Comparison of ENCODE assay signal across 22 cellular contexts in the genomic region with DNA sequence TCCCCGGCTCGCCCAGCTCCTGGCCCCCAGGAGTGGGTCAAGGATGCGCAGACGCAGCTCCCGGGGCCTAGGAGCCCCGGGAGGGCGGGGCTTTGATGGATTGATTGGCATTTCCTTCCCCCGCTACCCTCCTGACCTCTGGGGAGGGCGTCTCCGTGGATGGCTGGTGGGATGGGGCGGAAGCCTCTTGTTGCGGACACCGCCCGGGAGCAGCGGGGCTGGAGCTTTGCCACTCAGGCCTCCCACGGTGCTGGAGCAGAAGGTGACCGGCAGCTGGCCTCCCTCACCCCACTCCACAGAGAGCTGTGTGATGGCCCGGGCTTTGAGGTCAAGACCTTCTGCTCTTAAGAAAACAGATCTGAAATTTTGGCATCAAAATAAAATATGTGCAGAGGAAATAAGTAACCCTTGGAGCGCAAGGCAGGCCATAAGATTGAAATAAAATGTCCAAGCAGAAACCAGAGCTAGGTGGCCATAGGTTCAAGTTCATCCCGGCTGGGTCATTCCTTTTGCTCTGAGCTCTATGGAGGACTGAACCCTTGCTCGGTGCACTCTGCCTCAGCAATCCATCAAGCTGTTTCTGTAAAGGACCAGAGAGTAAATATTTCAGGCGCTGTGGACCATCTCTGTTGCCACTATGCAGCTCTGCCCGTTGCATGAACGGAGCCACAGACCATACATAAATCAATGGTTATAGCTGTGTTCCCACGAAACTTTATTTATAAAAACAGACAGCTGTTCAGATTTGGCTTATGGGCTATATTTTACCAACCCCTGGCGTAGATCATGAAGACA.
DNase-seq lines count a peak whose midpoint lies in the region; ATAC-seq and TF ChIP-seq lines count a peak whose summit lies in the region.
"Had no signal": no experiment of that assay in that cellular context is flagged by ENCODE, and none has a peak within 500 bp of the region (broad histone marks: within the 10 kb centered on the region; RNA-seq: fewer than 3 reads in every experiment).

No MANE protein-coding gene starts in this region.

- H3K36me3 Mint-ChIP-seq in activated CD4-positive, alpha-beta memory T cell treated with anti-CD3 and anti-CD28 coated beads, Interleukin-2, amount 10 ng/mL, durations not matched to agents 7 days and 5 days (ENCODE audit: low read depth) = no peaks in the 10 kb centered on the region
- H3K36me3 Mint-ChIP-seq: activated CD8-positive, alpha-beta memory T cell treated with anti-CD3 and anti-CD28 coated beads, Interleukin-2, amount 10 ng/mL, durations not matched to agents 7 days and 5 days; CD8-positive, alpha-beta T cell had no signal

- H3K79me2 ChIP-seq in osteoblast (ENCODE audit: insufficient read depth, low read length) = no peaks in the 10 kb centered on the region

- WGBS in right cardiac atrium = 36% methylated on average over 26 of the region's 26 CpGs

- H3K27me3 ChIP-seq in H7 (ENCODE audit: control insufficient read depth, insufficient read depth, low read length) (no peaks in the 10 kb centered on the region; the same call in 1 of the 2 replicates), SJSA1 (replicated peaks) (no peaks in the 10 kb centered on the region), right cardiac atrium (ENCODE audit: control insufficient read depth, insufficient read depth) (no peaks in the 10 kb centered on the region), osteoblast (ENCODE audit: insufficient read depth, low read length) (no peaks in the 10 kb centered on the region), breast epithelium (no peaks in the 10 kb centered on the region)
- H3K27me3 ChIP-seq: MG63, upper lobe of right lung had no signal

- H3K27me3 Mint-ChIP-seq in activated CD4-positive, alpha-beta memory T cell treated with anti-CD3 and anti-CD28 coated beads, Interleukin-2, amount 10 ng/mL, durations not matched to agents 7 days and 5 days = peaks cover 2% of the 10 kb centered on the region
- H3K27me3 Mint-ChIP-seq: activated CD8-positive, alpha-beta memory T cell treated with anti-CD3 and anti-CD28 coated beads, Interleukin-2, amount 10 ng/mL, durations not matched to agents 7 days and 5 days had no signal

- H3K27ac Mint-ChIP-seq in activated CD4-positive, alpha-beta memory T cell treated with anti-CD3 and anti-CD28 coated beads, Interleukin-2, amount 10 ng/mL, durations not matched to agents 7 days and 5 days = no peak overlapping the region
- H3K27ac Mint-ChIP-seq: activated CD8-positive, alpha-beta memory T cell treated with anti-CD3 and anti-CD28 coated beads, Interleukin-2, amount 10 ng/mL, durations not matched to agents 7 days and 5 days; activated T-helper 17 cell treated with anti-CD3 and anti-CD28 coated beads, Interleukin-2, amount 50 U/mL, for 72 hours; CD8-positive, alpha-beta T cell; stimulated activated naive CD8-positive, alpha-beta T cell treated with anti-CD3 and anti-CD28 coated beads, Interleukin-15, amount 100 ng/mL, for 72 hours had no signal

- DNase-seq in H7 (peak; percentile 93), SJSA1 (ENCODE audit: low read depth in 1 of 2, low spot score in 2 of 2) (peak; percentile 77 to 86), right cardiac atrium (peak; percentile 57 to 83 (median 78)), osteoblast (ENCODE audit: insufficient read length, low spot score, missing footprints) (peak; percentile 38), breast epithelium (ENCODE audit: low spot score in 2 of 2) (no peak)
- DNase-seq in activated CD4-positive, alpha-beta memory T cell treated with anti-CD3 and anti-CD28 coated beads, Interleukin-2, amount 10 ng/mL, durations not matched to agents 7 days and 5 days = no peak
- DNase-seq: activated CD4-positive, CD25-positive, alpha-beta regulatory T cell treated with anti-CD3 and anti-CD28 coated beads, Interleukin-2, amount 50 U/mL, for 72 hours; activated CD8-positive, alpha-beta memory T cell treated with anti-CD3 and anti-CD28 coated beads, Interleukin-2, amount 10 ng/mL, durations not matched to agents 7 days and 5 days; CD8-positive, alpha-beta T cell; DMS79; MG63; NCI-H2029 treated with DMSO at 0.1 percent for 48 hours; NCI-H524; SIG-M5; stimulated activated CD4-positive, alpha-beta T cell treated with anti-CD3 and anti-CD28 coated beads, Interleukin-1b, Interleukin-23, amount 100 ng/mL, for 48 hours; stimulated activated naive CD8-positive, alpha-beta T cell treated with anti-CD3 and anti-CD28 coated beads, Interleukin-15, amount 100 ng/mL, for 72 hours; T-helper 9 cell; upper lobe of right lung had no signal

- ATAC-seq in right cardiac atrium (peak; percentile 69 to 74), HG02623 (IDR thresholded peaks at IDR 0.05; ENCODE audit: unreplicated experiment) (no peak)
- ATAC-seq: activated CD8-positive, alpha-beta memory T cell treated with anti-CD3 and anti-CD28 coated beads, Interleukin-2, amount 10 ng/mL, durations not matched to agents 7 days and 5 days; activated T-helper 17 cell treated with anti-CD3 and anti-CD28 coated beads, Interleukin-2, amount 50 U/mL, for 72 hours; CD8-positive, alpha-beta T cell; stimulated activated naive CD8-positive, alpha-beta T cell treated with anti-CD3 and anti-CD28 coated beads, Interleukin-15, amount 100 ng/mL, for 72 hours; upper lobe of right lung had no signal

- no peaks in the 10 kb centered on the region for H3K9me3 Mint-ChIP-seq in activated CD4-positive, alpha-beta memory T cell treated with anti-CD3 and anti-CD28 coated beads, Interleukin-2, amount 10 ng/mL, durations not matched to agents 7 days and 5 days
- H3K9me3 Mint-ChIP-seq: activated T-helper 17 cell treated with anti-CD3 and anti-CD28 coated beads, Interleukin-2, amount 50 U/mL, for 72 hours; CD8-positive, alpha-beta T cell; stimulated activated naive CD8-positive, alpha-beta T cell treated with anti-CD3 and anti-CD28 coated beads, Interleukin-15, amount 100 ng/mL, for 72 hours had no signal

- no peak for TF ChIP-seq CTCF in osteoblast (IDR thresholded peaks at IDR 0.05; ENCODE audit: extremely low read depth, low read depth, low read length)
- TF ChIP-seq CTCF in breast epithelium (IDR thresholded peaks at IDR 0.05) = no peak

- H4K20me1 ChIP-seq in osteoblast (ENCODE audit: insufficient read depth, low read length) = no peaks in the 10 kb centered on the region

- no peak overlapping the region for H3K27ac ChIP-seq in SJSA1
- no peak overlapping the region for H3K27ac ChIP-seq in right cardiac atrium (ENCODE audit: low read length)
- no peak overlapping the region for H3K27ac ChIP-seq in osteoblast (ENCODE audit: low read depth, low read length)
- no peak overlapping the region for H3K27ac ChIP-seq in breast epithelium
- H3K27ac ChIP-seq: neutrophil, upper lobe of right lung had no signal

- POLR2A ChIA-PET in activated CD4-positive, alpha-beta memory T cell treated with anti-CD3 and anti-CD28 coated beads, Interleukin-2, amount 10 ng/mL, durations not matched to agents 7 days and 5 days (lab: Charles Lee) = no interaction called here

- no peak overlapping the region for H3K4me3 ChIP-seq in H7 (ENCODE audit: insufficient read depth, low read depth, low read length)
- H3K4me3 ChIP-seq in SJSA1 = no peak overlapping the region
- no peak overlapping the region for H3K4me3 ChIP-seq in right cardiac atrium (ENCODE audit: low read length)
- H3K4me3 ChIP-seq in osteoblast (ENCODE audit: insufficient read depth, low read length) = no peak overlapping the region
- H3K4me3 ChIP-seq in breast epithelium = peak overlapping the region in 1 of 3 donors; percentile 26
- H3K4me3 ChIP-seq: MG63, upper lobe of right lung had no signal

- intact Hi-C loops in right cardiac atrium (cut with DNase I) = no loop called here
- intact Hi-C loops in breast epithelium (cut with DNase I; ENCODE audit: low total_unique reads) = no loop called here

- no peaks in the 10 kb centered on the region for H3K9me3 ChIP-seq in SJSA1 (replicated peaks)
- H3K9me3 ChIP-seq in right cardiac atrium (ENCODE audit: control insufficient read depth, low read length) = no peaks in the 10 kb centered on the region
- no peaks in the 10 kb centered on the region for H3K9me3 ChIP-seq in osteoblast (ENCODE audit: low read depth, low read length)
- no peaks in the 10 kb centered on the region for H3K9me3 ChIP-seq in breast epithelium
- H3K9me3 ChIP-seq: MG63, neutrophil, upper lobe of right lung had no signal

- no peak for TF ChIP-seq POLR2A in breast epithelium (IDR thresholded peaks at IDR 0.05)

- no peak overlapping the region for H3K4me3 Mint-ChIP-seq in activated CD4-positive, alpha-beta memory T cell treated with anti-CD3 and anti-CD28 coated beads, Interleukin-2, amount 10 ng/mL, durations not matched to agents 7 days and 5 days
- H3K4me3 Mint-ChIP-seq: activated CD8-positive, alpha-beta memory T cell treated with anti-CD3 and anti-CD28 coated beads, Interleukin-2, amount 10 ng/mL, durations not matched to agents 7 days and 5 days; activated T-helper 17 cell treated with anti-CD3 and anti-CD28 coated beads, Interleukin-2, amount 50 U/mL, for 72 hours; CD8-positive, alpha-beta T cell; central memory CD8-positive, alpha-beta T cell; stimulated activated naive CD8-positive, alpha-beta T cell treated with anti-CD3 and anti-CD28 coated beads, Interleukin-15, amount 100 ng/mL, for 72 hours had no signal

- H2AFZ ChIP-seq in osteoblast (ENCODE audit: low read length) = peak overlapping the region; percentile 26

- H3K4me1 Mint-ChIP-seq in activated CD4-positive, alpha-beta memory T cell treated with anti-CD3 and anti-CD28 coated beads, Interleukin-2, amount 10 ng/mL, durations not matched to agents 7 days and 5 days = no peaks in the 10 kb centered on the region
- H3K4me1 Mint-ChIP-seq: activated CD8-positive, alpha-beta memory T cell treated with anti-CD3 and anti-CD28 coated beads, Interleukin-2, amount 10 ng/mL, durations not matched to agents 7 days and 5 days; activated T-helper 17 cell treated with anti-CD3 and anti-CD28 coated beads, Interleukin-2, amount 50 U/mL, for 72 hours; central memory CD8-positive, alpha-beta T cell; stimulated activated naive CD8-positive, alpha-beta T cell treated with anti-CD3 and anti-CD28 coated beads, Interleukin-15, amount 100 ng/mL, for 72 hours had no signal

- CTCF ChIA-PET in activated CD4-positive, alpha-beta memory T cell treated with anti-CD3 and anti-CD28 coated beads, Interleukin-2, amount 10 ng/mL, durations not matched to agents 7 days and 5 days (lab: Charles Lee) = no interaction called here

- H3K4me1 ChIP-seq in SJSA1 (replicated peaks) = peaks cover 55% of the 10 kb centered on the region
- no peaks in the 10 kb centered on the region for H3K4me1 ChIP-seq in right cardiac atrium (ENCODE audit: control insufficient read depth, insufficient read depth, low read length)
- peaks cover 28% of the 10 kb centered on the region for H3K4me1 ChIP-seq in osteoblast (ENCODE audit: insufficient read depth, low read length)
- H3K4me1 ChIP-seq in breast epithelium = no peaks in the 10 kb centered on the region
- H3K4me1 ChIP-seq: upper lobe of right lung had no signal

- no peak overlapping the region for H3K4me2 ChIP-seq in osteoblast (ENCODE audit: insufficient read depth, low read length)

- H3K36me3 ChIP-seq in H7 (replicated peaks; ENCODE audit: control insufficient read depth, insufficient read depth, low read length) = no peaks in the 10 kb centered on the region
- no peaks in the 10 kb centered on the region for H3K36me3 ChIP-seq in SJSA1
- H3K36me3 ChIP-seq in osteoblast (ENCODE audit: insufficient read depth, low read length) = no peaks in the 10 kb centered on the region
- no peaks in the 10 kb centered on the region for H3K36me3 ChIP-seq in breast epithelium
- H3K36me3 ChIP-seq: MG63, neutrophil, upper lobe of right lung had no signal

Comparison
In these comparisons a context has a peak if more than half of its experiments do, and no peak if none do; other contexts are left out.
1. DNase-seq: peak in H7 (single experiment), SJSA1 (2 of 2), right cardiac atrium (3 of 3) and osteoblast (single experiment); none in activated CD4-positive, alpha-beta memory T cell treated with anti-CD3 and anti-CD28 coated beads, Interleukin-2, amount 10 ng/mL, durations not matched to agents 7 days and 5 days (single experiment) and breast epithelium (0 of 2).